In genomic region chr11:119108151-119108856, GRCh38 we compare ENCODE assay signal across 8 cellular contexts. TPM values are rescaled to one million over a fixed set of nuclear protein-coding genes. Genes with fewer than 3 reads are reported as not detected.
DNase-seq lines count a peak whose midpoint lies in the region; ATAC-seq and TF ChIP-seq lines count a peak whose summit lies in the region.

No MANE protein-coding gene starts in this region.

- no peaks in the 10 kb centered on the region for H3K9me3 Mint-ChIP-seq in activated T-helper 17 cell treated with anti-CD3 and anti-CD28 coated beads, Interleukin-2, amount 50 U/mL, for 72 hours
- peaks cover 2% of the 10 kb centered on the region for H3K9me3 Mint-ChIP-seq in glutamatergic neuron (ENCODE audit: unreplicated experiment)

- peaks cover 21% of the 10 kb centered on the region for H3K4me1 Mint-ChIP-seq in activated T-helper 17 cell treated with anti-CD3 and anti-CD28 coated beads, Interleukin-2, amount 50 U/mL, for 72 hours
- peaks cover 28% of the 10 kb centered on the region for H3K4me1 Mint-ChIP-seq in glutamatergic neuron (ENCODE audit: low read depth, unreplicated experiment)

- in situ Hi-C loops in ACHN (cut with HindIII; ENCODE audit: low pct_ligation_motif_present, low pct_unique_long_range_greater_than_20kb, low sequenced_read_pairs): no loop called here

- peaks cover 44% of the 10 kb centered on the region for H3K36me3 Mint-ChIP-seq in activated T-helper 17 cell treated with anti-CD3 and anti-CD28 coated beads, Interleukin-2, amount 50 U/mL, for 72 hours (ENCODE audit: low read depth)
- H3K36me3 Mint-ChIP-seq in glutamatergic neuron (ENCODE audit: unreplicated experiment): peaks cover 12% of the 10 kb centered on the region

- peak overlapping the region; percentile 98 for H3K4me3 Mint-ChIP-seq in activated T-helper 17 cell treated with anti-CD3 and anti-CD28 coated beads, Interleukin-2, amount 50 U/mL, for 72 hours
- H3K4me3 Mint-ChIP-seq in glutamatergic neuron (ENCODE audit: unreplicated experiment): peak overlapping the region; percentile 92

- H3K4me3 ChIP-seq in GM06990 (replicated peaks; ENCODE audit: low read depth, low read length): peak overlapping the region; percentile 88

- no peaks in the 10 kb centered on the region for H3K27me3 ChIP-seq in GM06990 (replicated peaks; ENCODE audit: control insufficient read depth, insufficient read depth, low read length)

- H3K27me3 Mint-ChIP-seq in activated T-helper 17 cell treated with anti-CD3 and anti-CD28 coated beads, Interleukin-2, amount 50 U/mL, for 72 hours: no peaks in the 10 kb centered on the region
- peaks cover 7% of the 10 kb centered on the region for H3K27me3 Mint-ChIP-seq in glutamatergic neuron (ENCODE audit: unreplicated experiment)

- peak; percentile 41 for DNase-seq in ACHN
- no peak for DNase-seq in GM06990 (ENCODE audit: extremely low read depth, insufficient read length)
- DNase-seq in NCI-H146 treated with DMSO at 0.1 percent for 48 hours (lab: John Stamatoyannopoulos, UW; ENCODE audit: unreplicated experiment): peak; percentile 76
- DNase-seq in glutamatergic neuron: no peak
- DNase-seq in renal cortical epithelial cell (ENCODE audit: low read depth): peak; percentile 54

- peak; percentile 36 for ATAC-seq in activated T-helper 17 cell treated with anti-CD3 and anti-CD28 coated beads, Interleukin-2, amount 50 U/mL, for 72 hours (replicated peaks)
- ATAC-seq in GM21515 (IDR thresholded peaks at IDR 0.05; ENCODE audit: unreplicated experiment) (no peak), HG03175 (IDR thresholded peaks at IDR 0.05; ENCODE audit: unreplicated experiment) (no peak)

- peak overlapping the region; percentile 95 for H3K27ac Mint-ChIP-seq in activated T-helper 17 cell treated with anti-CD3 and anti-CD28 coated beads, Interleukin-2, amount 50 U/mL, for 72 hours
- peak overlapping the region; percentile 14 for H3K27ac Mint-ChIP-seq in glutamatergic neuron (ENCODE audit: unreplicated experiment)

- H3K36me3 ChIP-seq in GM06990 (ENCODE audit: control insufficient read depth, insufficient read depth, low read length): peaks cover 19% of the 10 kb centered on the region

- no peak for TF ChIP-seq CTCF in GM06990 (IDR thresholded peaks at IDR 0.05; ENCODE audit: insufficient read depth, low read length, poor library complexity, severe bottlenecking)
- TF ChIP-seq CTCF in glutamatergic neuron (IDR thresholded peaks at IDR 0.05; ENCODE audit: partially characterized antibody, unreplicated experiment): no peak

RNA-seq across cellular contexts. Expression of gene C2CD2L, which starts 1.2 kb away (rescaled TPM):
- total RNA-seq in activated T-helper 17 cell treated with anti-CD3 and anti-CD28 coated beads, Interleukin-2, amount 50 U/mL, for 72 hours: 10 to 100 TPM; 16.5 to 26.4 TPM
- total RNA-seq in glutamatergic neuron (ENCODE audit: unreplicated experiment) (32.8 TPM), renal cortical epithelial cell (3.3 and 4.1 TPM in 2 replicates)

RNA-seq across cellular contexts. Expression of gene DPAGT1, which starts 6.7 kb away (rescaled TPM):
- total RNA-seq in activated T-helper 17 cell treated with anti-CD3 and anti-CD28 coated beads, Interleukin-2, amount 50 U/mL, for 72 hours: 10 to 100 TPM; 57.6 to 85.7 TPM
- total RNA-seq in glutamatergic neuron (ENCODE audit: unreplicated experiment) (36.1 TPM), renal cortical epithelial cell (22.1 and 42.9 TPM in 2 replicates)

RNA-seq across cellular contexts. Expression of gene HINFP, which starts 13.1 kb away (rescaled TPM):
- total RNA-seq in activated T-helper 17 cell treated with anti-CD3 and anti-CD28 coated beads, Interleukin-2, amount 50 U/mL, for 72 hours: 10 to 100 TPM; 41.6 to 47.5 TPM
- 58.1 TPM for total RNA-seq in glutamatergic neuron (ENCODE audit: unreplicated experiment)
- 11.5 and 20.8 TPM in 2 replicates for total RNA-seq in renal cortical epithelial cell

RNA-seq across cellular contexts. Expression of gene HMBS, which starts 23.6 kb away (rescaled TPM):
- 10 to 100 TPM; 15.7 to 26.3 TPM for total RNA-seq in activated T-helper 17 cell treated with anti-CD3 and anti-CD28 coated beads, Interleukin-2, amount 50 U/mL, for 72 hours
- 30.4 TPM for total RNA-seq in glutamatergic neuron (ENCODE audit: unreplicated experiment)
- total RNA-seq in renal cortical epithelial cell: 12.0 and 24.0 TPM in 2 replicates

RNA-seq across cellular contexts. Expression of gene ABCG4, which starts 40.5 kb away (rescaled TPM):
- not detected for total RNA-seq in activated T-helper 17 cell treated with anti-CD3 and anti-CD28 coated beads, Interleukin-2, amount 50 U/mL, for 72 hours
- 2.4 TPM for total RNA-seq in glutamatergic neuron (ENCODE audit: unreplicated experiment)
- 0.15 TPM in 1 of 2 replicates, not detected in the other for total RNA-seq in renal cortical epithelial cell

Comparison
In these comparisons a context has a peak if more than half of its experiments do, and no peak if none do; other contexts are left out.
1. DNase-seq: peak in ACHN (single experiment), NCI-H146 treated with DMSO at 0.1 percent for 48 hours (single experiment) and renal cortical epithelial cell (single experiment); none in GM06990 (single experiment) and glutamatergic neuron (single experiment).